In the genomic region with DNA sequence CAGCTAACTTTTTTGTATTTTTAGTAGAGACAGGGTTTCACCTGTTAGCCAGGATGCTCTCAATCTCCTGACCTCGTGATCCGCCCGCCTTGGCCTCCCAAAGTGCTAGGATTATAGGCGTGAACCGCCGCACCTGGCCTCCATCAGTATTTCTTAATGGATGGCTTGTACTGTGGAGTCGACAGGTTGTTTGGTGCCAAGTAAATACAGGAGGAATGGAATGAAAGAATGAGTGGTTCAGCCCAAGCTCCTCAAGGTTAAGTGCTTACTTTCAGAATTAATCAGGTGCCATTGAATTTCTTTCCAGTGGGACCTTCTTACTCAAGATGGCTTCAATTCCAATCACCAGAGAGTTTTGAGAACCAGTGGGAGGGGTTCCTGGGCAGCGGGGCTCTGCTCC, we compare ENCODE assay signal across 17 cellular contexts. TPM values are rescaled to one million over a fixed set of nuclear protein-coding genes. Genes with fewer than 3 reads are reported as not detected.
A peak's percentile ranks its signal among the peaks of the same experiment; 100 is the strongest.
DNase-seq lines count a peak whose midpoint lies in the region; ATAC-seq and TF ChIP-seq lines count a peak whose summit lies in the region.
"Had no signal": no experiment of that assay in that cellular context is flagged by ENCODE, and none has a peak within 500 bp of the region (broad histone marks: within the 10 kb centered on the region; RNA-seq: fewer than 3 reads in every experiment).

No MANE protein-coding gene starts in this region.

- H3K4me1 ChIP-seq in lower lobe of right lung (no peaks in the 10 kb centered on the region), skeletal muscle tissue (ENCODE audit: control insufficient read depth in 3 of 3, insufficient read depth in 3 of 3, low read length in 3 of 3) (peaks cover 10 to 18% (median 15%) of the 10 kb centered on the region in 3 donors)

- H3K27me3 ChIP-seq in lower lobe of right lung (ENCODE audit: low read depth) (no peaks in the 10 kb centered on the region), skeletal muscle tissue (ENCODE audit: control insufficient read depth in 3 of 3, insufficient read depth in 3 of 3, low read length in 3 of 3) (no peaks in the 10 kb centered on the region)

- H3K9ac ChIP-seq in skeletal muscle tissue (ENCODE audit: low read depth in 1 of 3, low read length in 3 of 3), result no peak overlapping the region

- H3K36me3 ChIP-seq in lower lobe of right lung, result no peaks in the 10 kb centered on the region
- H3K36me3 ChIP-seq in skeletal muscle tissue (ENCODE audit: control insufficient read depth in 3 of 3, insufficient read depth in 3 of 3, low read length in 3 of 3), result no peaks in the 10 kb centered on the region

- DNase-seq in NCI-H510A treated with DMSO at 0.1 percent for 48 hours (lab: John Stamatoyannopoulos, UW) (peak; percentile 6), NCI-H510A (lab: John Stamatoyannopoulos, UW) (no peak), NCI-H146 treated with DMSO at 0.1 percent for 48 hours (lab: John Stamatoyannopoulos, UW; ENCODE audit: unreplicated experiment) (peak; percentile 20), lower lobe of right lung (no peak), AML-193 (lab: John Stamatoyannopoulos, UW) (no peak), NCI-H1105 treated with DMSO at 0.1 percent for 48 hours (lab: John Stamatoyannopoulos, UW) (no peak)
- DNase-seq: 8988T; Calu3; CD4-positive, alpha-beta T cell; DMS 273 treated with DMSO at 0.1 percent for 48 hours; EL; HCEC 1CT; IMR-90 had no signal

- H3K4me3 ChIP-seq in lower lobe of right lung, result no peak overlapping the region
- no peak overlapping the region for H3K4me3 ChIP-seq in skeletal muscle tissue (ENCODE audit: low read length in 3 of 3)

- no peak overlapping the region for H3K27ac ChIP-seq in lower lobe of right lung
- H3K27ac ChIP-seq in skeletal muscle tissue (ENCODE audit: low read depth, low read length), result peak overlapping the region; percentile 83

- no peaks in the 10 kb centered on the region for H3K9me3 ChIP-seq in lower lobe of right lung
- no peaks in the 10 kb centered on the region for H3K9me3 ChIP-seq in skeletal muscle tissue (ENCODE audit: control insufficient read depth in 3 of 3, low read length in 3 of 3)

- no peak for TF ChIP-seq CTCF in lower lobe of right lung (IDR thresholded peaks at IDR 0.05)

- peak; percentile 87 to 89 for ATAC-seq in lower lobe of right lung
- ATAC-seq in HG03457 (IDR thresholded peaks at IDR 0.05; ENCODE audit: unreplicated experiment), result no peak

- intact Hi-C loops in lower lobe of right lung (cut with DNase I), result no loop called here

RNA-seq across cellular contexts. Expression of a gene that starts 25.0 kb away (rescaled TPM):
- 6.1 TPM for total RNA-seq in lower lobe of right lung
- total RNA-seq in skeletal muscle tissue, result 0.52 TPM
- total RNA-seq: H4, IMR-90 had no signal

RNA-seq across cellular contexts. Expression of a gene that starts 32.1 kb away (rescaled TPM):
- total RNA-seq in lower lobe of right lung, result 6.4 TPM
- total RNA-seq in skeletal muscle tissue, result 74.1 TPM
- total RNA-seq: Calu3; CD4-positive, alpha-beta T cell; HT-29; IMR-90 had no signal

RNA-seq across cellular contexts. Expression of a gene that starts 56.1 kb away (rescaled TPM):
- total RNA-seq in lower lobe of right lung (3.7 TPM), skeletal muscle tissue (not detected)
- total RNA-seq: CD4-positive, alpha-beta T cell; H4; IMR-90 had no signal

Comparison
In these comparisons a context has a peak if more than half of its experiments do, and no peak if none do; other contexts are left out.
1. DNase-seq: peak in NCI-H510A treated with DMSO at 0.1 percent for 48 hours (single experiment) and NCI-H146 treated with DMSO at 0.1 percent for 48 hours (single experiment); none in NCI-H510A (single experiment), lower lobe of right lung (single experiment), AML-193 (0 of 2) and NCI-H1105 treated with DMSO at 0.1 percent for 48 hours (single experiment).
2. RNA of a gene that starts 32.1 kb away (total RNA-seq): 74.1 TPM in skeletal muscle tissue (single experiment); 6.4 TPM in lower lobe of right lung (single experiment); every median in the first group is over 10 times any median in the second.